33 cellular contexts compared by ENCODE assay signal in genomic region chr15:68014219-68014618, GRCh38.
"Had no signal": no experiment of that assay in that cellular context is flagged by ENCODE, and none has a peak within 500 bp of the region (broad histone marks: within the 10 kb centered on the region; RNA-seq: fewer than 3 reads in every experiment).

No MANE protein-coding gene starts in this region.

- H3K27me3 ChIP-seq: adrenal gland, body of pancreas, dorsolateral prefrontal cortex, esophagus squamous epithelium had no signal

- H3K4me3 Mint-ChIP-seq: activated B cell treated with CpG ODN at 0.5 μM for 24 hours; activated CD4-positive, alpha-beta memory T cell treated with anti-CD3 and anti-CD28 coated beads for 36 hours; activated CD4-positive, alpha-beta T cell treated with anti-CD3 and anti-CD28 coated beads for 36 hours; activated CD4-positive, alpha-beta T cell treated with anti-CD3 and anti-CD28 coated beads, Interleukin-2, amount 10 ng/mL, durations not matched to agents 24 days and 14 days; activated CD8-positive, alpha-beta memory T cell treated with anti-CD3 and anti-CD28 coated beads, Interleukin-2, amount 10 ng/mL, durations not matched to agents 7 days and 5 days; activated CD8-positive, alpha-beta T cell treated with anti-CD3 and anti-CD28 coated beads, Interleukin-2, amount 10 ng/mL, durations not matched to agents 7 days and 5 days; activated naive CD4-positive, alpha-beta T cell treated with anti-CD3 and anti-CD28 coated beads for 36 hours; activated naive CD4-positive, alpha-beta T cell treated with anti-CD3 and anti-CD28 coated beads, Interleukin-2, amount 50 U/mL, for 24 hours; activated naive CD8-positive, alpha-beta T cell treated with anti-CD3 and anti-CD28 coated beads for 36 hours; activated naive CD8-positive, alpha-beta T cell treated with anti-CD3 and anti-CD28 coated beads, Interleukin-2, amount 50 U/mL, for 24 hours; activated T-helper 1 cell treated with anti-CD3 and anti-CD28 coated beads, Interleukin-12 subunit alpha, Interleukin-12 subunit beta, Interleukin-2, Interleukin-4 antibody, amounts not matched to agents 30 ng/mL and 10 ng/mL and 1 ng/mL, durations not matched to agents 14 hours and 24 hours and 36 hours; central memory CD8-positive, alpha-beta T cell; dendritic cell treated with granulocyte-macrophage colony-stimulating factor and Interleukin-4, amounts not matched to agents 40 ng/mL and 50 ng/mL, for 4 days; T-helper 17 cell; T-helper 2 cell treated with Interferon-gamma antibody and Interleukin-4, amounts not matched to agents 5 μg/mL and 100 μg/mL, for 36 hours had no signal

- H3K36me3 Mint-ChIP-seq: activated CD4-positive, alpha-beta memory T cell treated with anti-CD3 and anti-CD28 coated beads for 36 hours; activated CD8-positive, alpha-beta memory T cell treated with anti-CD3 and anti-CD28 coated beads, Interleukin-2, amount 10 ng/mL, durations not matched to agents 7 days and 5 days; activated naive CD8-positive, alpha-beta T cell treated with anti-CD3 and anti-CD28 coated beads for 36 hours had no signal

- H3K9me3 ChIP-seq: adrenal gland, body of pancreas, esophagus squamous epithelium had no signal

- H3K27me3 Mint-ChIP-seq: activated B cell treated with CpG ODN at 0.5 μM for 24 hours; activated naive CD8-positive, alpha-beta T cell treated with anti-CD3 and anti-CD28 coated beads for 36 hours; dendritic cell treated with granulocyte-macrophage colony-stimulating factor and Interleukin-4, amounts not matched to agents 40 ng/mL and 50 ng/mL, for 4 days had no signal

- ATAC-seq: activated CD4-positive, alpha-beta T cell treated with anti-CD3 and anti-CD28 coated beads for 36 hours; activated CD8-positive, alpha-beta memory T cell treated with anti-CD3 and anti-CD28 coated beads, Interleukin-2, amount 10 ng/mL, durations not matched to agents 7 days and 5 days; activated CD8-positive, alpha-beta T cell treated with anti-CD3 and anti-CD28 coated beads, Interleukin-2, amount 10 ng/mL, durations not matched to agents 7 days and 5 days; activated naive CD8-positive, alpha-beta T cell treated with anti-CD3 and anti-CD28 coated beads, Interleukin-2, amount 50 U/mL, for 24 hours; body of pancreas; T-helper 17 cell had no signal

- H3K36me3 ChIP-seq: adrenal gland, esophagus squamous epithelium, WERI-Rb-1 had no signal

- H3K27ac ChIP-seq: adrenal gland, body of pancreas, coronary artery, dorsolateral prefrontal cortex, esophagus squamous epithelium, WERI-Rb-1 had no signal

- DNase-seq: activated B cell treated with CpG ODN at 0.5 μM for 24 hours; activated CD4-positive, alpha-beta memory T cell treated with anti-CD3 and anti-CD28 coated beads for 36 hours; activated CD4-positive, alpha-beta T cell treated with anti-CD3 and anti-CD28 coated beads for 36 hours; activated CD4-positive, alpha-beta T cell treated with anti-CD3 and anti-CD28 coated beads, Interleukin-2, amount 10 ng/mL, durations not matched to agents 24 days and 14 days; activated CD4-positive, CD25-positive, alpha-beta regulatory T cell treated with anti-CD3 and anti-CD28 coated beads, Interleukin-2, amount 50 U/mL, for 72 hours; activated CD8-positive, alpha-beta memory T cell treated with anti-CD3 and anti-CD28 coated beads, Interleukin-2, amount 10 ng/mL, durations not matched to agents 7 days and 5 days; activated CD8-positive, alpha-beta memory T cell treated with anti-CD3 and anti-CD28 coated beads, Interleukin-2, amount 50 U/mL, for 4 hours; activated CD8-positive, alpha-beta T cell treated with anti-CD3 and anti-CD28 coated beads, Interleukin-2, amount 10 ng/mL, durations not matched to agents 7 days and 5 days; activated effector memory CD4-positive, alpha-beta T cell treated with anti-CD3 and anti-CD28 coated beads, Interleukin-2, amount 50 U/mL, for 16 hours; activated naive CD4-positive, alpha-beta T cell treated with anti-CD3 and anti-CD28 coated beads for 36 hours; activated naive CD8-positive, alpha-beta T cell treated with anti-CD3 and anti-CD28 coated beads for 36 hours; activated naive CD8-positive, alpha-beta T cell treated with anti-CD3 and anti-CD28 coated beads, Interleukin-2, amount 50 U/mL, for 24 hours; activated T-cell treated with anti-CD3 and anti-CD28 coated beads, Interleukin-2, amount 50 U/mL, for 1 hour; activated T-cell treated with anti-CD3 and anti-CD28 coated beads, Interleukin-2, amount 50 U/mL, for 48 hours; adrenal gland; amygdala; aorta; body of pancreas; dorsolateral prefrontal cortex; effector memory CD4-positive, alpha-beta T cell; esophagus squamous epithelium; head of caudate nucleus; T-helper 1 cell; T-helper 17 cell; T1000; WERI-Rb-1 had no signal

- H3K27ac Mint-ChIP-seq: activated B cell treated with CpG ODN at 0.5 μM for 24 hours; activated CD4-positive, alpha-beta memory T cell treated with anti-CD3 and anti-CD28 coated beads for 36 hours; activated CD4-positive, alpha-beta T cell treated with anti-CD3 and anti-CD28 coated beads for 36 hours; activated CD4-positive, alpha-beta T cell treated with anti-CD3 and anti-CD28 coated beads, Interleukin-2, amount 10 ng/mL, durations not matched to agents 24 days and 14 days; activated CD8-positive, alpha-beta memory T cell treated with anti-CD3 and anti-CD28 coated beads, Interleukin-2, amount 10 ng/mL, durations not matched to agents 7 days and 5 days; activated CD8-positive, alpha-beta T cell treated with anti-CD3 and anti-CD28 coated beads, Interleukin-2, amount 10 ng/mL, durations not matched to agents 7 days and 5 days; activated naive CD4-positive, alpha-beta T cell treated with anti-CD3 and anti-CD28 coated beads for 36 hours; activated naive CD4-positive, alpha-beta T cell treated with anti-CD3 and anti-CD28 coated beads, Interleukin-2, amount 50 U/mL, for 24 hours; activated naive CD8-positive, alpha-beta T cell treated with anti-CD3 and anti-CD28 coated beads for 36 hours; activated naive CD8-positive, alpha-beta T cell treated with anti-CD3 and anti-CD28 coated beads, Interleukin-2, amount 50 U/mL, for 24 hours; activated T-helper 1 cell treated with anti-CD3 and anti-CD28 coated beads, Interleukin-12 subunit alpha, Interleukin-12 subunit beta, Interleukin-2, Interleukin-4 antibody, amounts not matched to agents 30 ng/mL and 10 ng/mL and 1 ng/mL, durations not matched to agents 14 hours and 24 hours and 36 hours; activated T-helper 2 cell treated with anti-CD3 and anti-CD28 coated beads, Interferon-gamma antibody, Interleukin-2, Interleukin-4, amounts not matched to agents 10 μg/mL and 5 μg/mL and 100 μg/mL, durations not matched to agents 14 hours and 24 hours and 36 hours; T-helper 17 cell; T-helper 2 cell treated with Interferon-gamma antibody and Interleukin-4, amounts not matched to agents 5 μg/mL and 100 μg/mL, for 36 hours had no signal

- H3K4me1 ChIP-seq: adrenal gland, body of pancreas had no signal

- H3K4me1 Mint-ChIP-seq: activated CD4-positive, alpha-beta T cell treated with anti-CD3 and anti-CD28 coated beads for 36 hours; activated CD8-positive, alpha-beta memory T cell treated with anti-CD3 and anti-CD28 coated beads, Interleukin-2, amount 10 ng/mL, durations not matched to agents 7 days and 5 days; activated naive CD4-positive, alpha-beta T cell treated with anti-CD3 and anti-CD28 coated beads, Interleukin-2, amount 50 U/mL, for 24 hours; central memory CD8-positive, alpha-beta T cell had no signal

- H3K9me3 Mint-ChIP-seq: activated CD4-positive, alpha-beta memory T cell treated with anti-CD3 and anti-CD28 coated beads for 36 hours; activated naive CD4-positive, alpha-beta T cell treated with anti-CD3 and anti-CD28 coated beads for 36 hours; activated naive CD4-positive, alpha-beta T cell treated with anti-CD3 and anti-CD28 coated beads, Interleukin-2, amount 50 U/mL, for 24 hours; activated naive CD8-positive, alpha-beta T cell treated with anti-CD3 and anti-CD28 coated beads for 36 hours; activated naive CD8-positive, alpha-beta T cell treated with anti-CD3 and anti-CD28 coated beads, Interleukin-2, amount 50 U/mL, for 24 hours; activated T-helper 2 cell treated with anti-CD3 and anti-CD28 coated beads, Interferon-gamma antibody, Interleukin-2, Interleukin-4, amounts not matched to agents 10 μg/mL and 5 μg/mL and 100 μg/mL, durations not matched to agents 14 hours and 24 hours and 36 hours; central memory CD8-positive, alpha-beta T cell; dendritic cell treated with granulocyte-macrophage colony-stimulating factor and Interleukin-4, amounts not matched to agents 40 ng/mL and 50 ng/mL, for 4 days; T-helper 2 cell treated with Interferon-gamma antibody and Interleukin-4, amounts not matched to agents 5 μg/mL and 100 μg/mL, for 36 hours had no signal

- H3K4me3 ChIP-seq: adrenal gland, body of pancreas, coronary artery, dorsolateral prefrontal cortex, esophagus squamous epithelium had no signal
